18 cellular contexts compared by ENCODE assay signal in genomic region chr13:39329182-39329639, GRCh38.
"Had no signal": no experiment of that assay in that cellular context is flagged by ENCODE, and none has a peak within 500 bp of the region (broad histone marks: within the 10 kb centered on the region; RNA-seq: fewer than 3 reads in every experiment).

No MANE protein-coding gene starts in this region.

- H3K4me1 ChIP-seq: psoas muscle, right lobe of liver, spleen had no signal

- DNase-seq: activated CD4-positive, alpha-beta T cell treated with anti-CD3 and anti-CD28 coated beads, Interleukin-2, amount 50 U/mL, for 4 hours; activated CD8-positive, alpha-beta memory T cell treated with anti-CD3 and anti-CD28 coated beads, Interleukin-2, amount 10 ng/mL, durations not matched to agents 7 days and 5 days; activated effector memory CD4-positive, alpha-beta T cell treated with Interleukin-2 at 50 U/mL for 16 hours; activated T-cell treated with anti-CD3 and anti-CD28 coated beads, Interleukin-2, amount 50 U/mL, for 24 hours; amniotic stem cell; foreskin fibroblast; left cardiac atrium; mammary epithelial cell; occipital lobe; psoas muscle; right lobe of liver; spleen; stimulated activated CD4-positive, alpha-beta T cell treated with anti-CD3 and anti-CD28 coated beads, Interleukin-1b, Interleukin-23, amount 100 ng/mL, for 48 hours; stimulated activated naive B cell treated with anti-CD40 and anti-IgM and Interleukin-4, amounts not matched to agents 10 μg/mL and 1 μg/mL and 100 μg/mL, for 72 hours; T-helper 17 cell had no signal

- H3K9me3 ChIP-seq: psoas muscle, right lobe of liver had no signal

- H3K27ac ChIP-seq: psoas muscle, right lobe of liver, spleen, tibial nerve had no signal

- H3K27me3 ChIP-seq: right lobe of liver, spleen, tibial nerve had no signal

- FAIRE-seq: endometrium, TTC549 had no signal

- H3K4me3 ChIP-seq: psoas muscle, right lobe of liver, spleen, tibial nerve had no signal

- H3K36me3 ChIP-seq: right lobe of liver, spleen, tibial nerve had no signal
